In genomic region chr10:115065731-115066130, GRCh38 we compare ENCODE assay signal across 27 cellular contexts. TPM values are rescaled to one million over a fixed set of nuclear protein-coding genes. Genes with fewer than 3 reads are reported as not detected.
"Had no signal": no experiment of that assay in that cellular context is flagged by ENCODE, and none has a peak within 500 bp of the region (broad histone marks: within the 10 kb centered on the region; RNA-seq: fewer than 3 reads in every experiment).

No MANE protein-coding gene starts in this region.

- H3K4me3 ChIP-seq: breast epithelium, SK-N-MC had no signal

- H3K27ac ChIP-seq: breast epithelium, SK-N-MC had no signal

- H3K4me3 Mint-ChIP-seq: activated CD4-positive, alpha-beta memory T cell treated with anti-CD3 and anti-CD28 coated beads for 36 hours; activated CD4-positive, alpha-beta T cell treated with anti-CD3 and anti-CD28 coated beads, Interleukin-2, amount 10 ng/mL, durations not matched to agents 7 days and 5 days; activated naive CD4-positive, alpha-beta T cell treated with anti-CD3 and anti-CD28 coated beads for 36 hours; activated naive CD8-positive, alpha-beta T cell; activated T-helper 17 cell treated with anti-CD3 and anti-CD28 coated beads, Interleukin-2, amount 50 U/mL, for 72 hours; T-cell had no signal

- H3K9me3 ChIP-seq: breast epithelium had no signal

- DNase-seq: activated CD4-positive, alpha-beta memory T cell treated with anti-CD3 and anti-CD28 coated beads for 36 hours; activated CD4-positive, alpha-beta T cell treated with anti-CD3 and anti-CD28 coated beads, Interleukin-2, amount 10 ng/mL, durations not matched to agents 7 days and 5 days; activated CD4-positive, CD25-positive, alpha-beta regulatory T cell; activated CD8-positive, alpha-beta memory T cell treated with anti-CD3 and anti-CD28 coated beads for 24 hours; activated gamma-delta T cell; activated naive CD4-positive, alpha-beta T cell treated with anti-CD3 and anti-CD28 coated beads for 36 hours; activated T-cell treated with anti-CD3 and anti-CD28 coated beads, Interleukin-2, amount 50 U/mL, for 48 hours; caudate nucleus; Kasumi-1; NCI-H1105 treated with DMSO at 0.1 percent for 48 hours; NCI-H1436 treated with DMSO at 0.1 percent for 48 hours; NCI-H187; NCI-H2081; NCI-H510A treated with DMSO at 0.1 percent for 48 hours; NCI-H69; NK-92 treated with Interleukin-12 subunit alpha and Interleukin-12 subunit beta, amount 100 ng/mL, for 24 hours; OCI-M1; RPMI8226; T-cell; T-helper 2 cell; T1000 had no signal

- H3K36me3 ChIP-seq: breast epithelium had no signal

- H3K9me3 Mint-ChIP-seq: activated CD4-positive, alpha-beta memory T cell treated with anti-CD3 and anti-CD28 coated beads for 36 hours; activated CD4-positive, alpha-beta T cell treated with anti-CD3 and anti-CD28 coated beads, Interleukin-2, amount 10 ng/mL, durations not matched to agents 7 days and 5 days; activated naive CD4-positive, alpha-beta T cell treated with anti-CD3 and anti-CD28 coated beads for 36 hours; activated T-helper 17 cell treated with anti-CD3 and anti-CD28 coated beads, Interleukin-2, amount 50 U/mL, for 72 hours; T-cell had no signal

- H3K36me3 Mint-ChIP-seq: activated CD4-positive, alpha-beta memory T cell treated with anti-CD3 and anti-CD28 coated beads for 36 hours; activated naive CD8-positive, alpha-beta T cell; T-cell had no signal

- H3K4me1 Mint-ChIP-seq: activated CD4-positive, alpha-beta T cell treated with anti-CD3 and anti-CD28 coated beads, Interleukin-2, amount 10 ng/mL, durations not matched to agents 7 days and 5 days; activated T-helper 17 cell treated with anti-CD3 and anti-CD28 coated beads, Interleukin-2, amount 50 U/mL, for 72 hours; T-cell had no signal

- H3K4me1 ChIP-seq: breast epithelium had no signal

- H3K27ac Mint-ChIP-seq: activated CD4-positive, alpha-beta memory T cell treated with anti-CD3 and anti-CD28 coated beads for 36 hours; activated CD4-positive, alpha-beta T cell treated with anti-CD3 and anti-CD28 coated beads, Interleukin-2, amount 10 ng/mL, durations not matched to agents 7 days and 5 days; activated naive CD4-positive, alpha-beta T cell treated with anti-CD3 and anti-CD28 coated beads for 36 hours; activated naive CD8-positive, alpha-beta T cell; activated T-helper 17 cell treated with anti-CD3 and anti-CD28 coated beads, Interleukin-2, amount 50 U/mL, for 72 hours; T-cell had no signal

- ATAC-seq: activated T-helper 17 cell treated with anti-CD3 and anti-CD28 coated beads, Interleukin-2, amount 50 U/mL, for 72 hours; Panc1; Right ventricle myocardium inferior; T-cell had no signal

RNA-seq across cellular contexts. Expression of gene ATRNL1, which starts 27.4 kb away (rescaled TPM):
- total RNA-seq: activated naive CD4-positive, alpha-beta T cell treated with anti-CD3 and anti-CD28 coated beads for 36 hours had no signal
